21 cellular contexts compared by ENCODE assay signal in genomic region chr2:220695397-220696279, GRCh38.
DNase-seq lines count a peak whose midpoint lies in the region; ATAC-seq and TF ChIP-seq lines count a peak whose summit lies in the region.
"Had no signal": no experiment of that assay in that cellular context is flagged by ENCODE, and none has a peak within 500 bp of the region (broad histone marks: within the 10 kb centered on the region; RNA-seq: fewer than 3 reads in every experiment).

No MANE protein-coding gene starts in this region.

- H3K27me3 ChIP-seq in left ventricle myocardium inferior (ENCODE audit: low read depth) = no peaks in the 10 kb centered on the region
- H3K27me3 ChIP-seq in right cardiac atrium (ENCODE audit: control insufficient read depth, insufficient read depth) = no peaks in the 10 kb centered on the region
- H3K27me3 ChIP-seq in PC-9 (ENCODE audit: insufficient read depth, low read depth) = no peaks in the 10 kb centered on the region
- H3K27me3 ChIP-seq: BLaER1 had no signal

- H4K20me1 ChIP-seq in PC-9 (ENCODE audit: insufficient read depth) = no peaks in the 10 kb centered on the region
- H4K20me1 ChIP-seq: BLaER1 had no signal

- H3F3A ChIP-seq in PC-9 (ENCODE audit: insufficient read depth, low read depth) = no peaks in the 10 kb centered on the region

- H3K79me2 ChIP-seq in PC-9 (ENCODE audit: low read depth) = no peaks in the 10 kb centered on the region

- peaks cover 4% of the 10 kb centered on the region; the same call in 1 of the 2 replicates for H3K9me2 ChIP-seq in PC-9 (ENCODE audit: insufficient read depth)

- no peaks in the 10 kb centered on the region for H3K36me3 Mint-ChIP-seq in nephron progenitor cell (ENCODE audit: low read depth)
- H3K36me3 Mint-ChIP-seq: CD4-positive, CD25-positive, alpha-beta regulatory T cell; CD8-positive, alpha-beta T cell had no signal

- peaks cover 8% of the 10 kb centered on the region for H3K4me1 ChIP-seq in left ventricle myocardium inferior
- peaks cover 1% of the 10 kb centered on the region for H3K4me1 ChIP-seq in right cardiac atrium (ENCODE audit: control insufficient read depth, insufficient read depth, low read length)
- no peaks in the 10 kb centered on the region for H3K4me1 ChIP-seq in PC-9 (replicated peaks; ENCODE audit: insufficient read depth)
- H3K4me1 ChIP-seq: BLaER1, Caco-2 had no signal

- no peaks in the 10 kb centered on the region for H3K9me3 Mint-ChIP-seq in nephron progenitor cell
- H3K9me3 Mint-ChIP-seq: CD8-positive, alpha-beta T cell; GM23338 had no signal

- DNase-seq in left ventricle myocardium inferior (no peak), right cardiac atrium (no peak), EH (ENCODE audit: low read depth) (peak; percentile 30), PC-9 (no peak), nephron progenitor cell (no peak)
- no peak for DNase-seq in activated CD4-positive, alpha-beta T cell treated with anti-CD3 and anti-CD28 coated beads, Interleukin-2, amount 50 U/mL, for 48 hours
- DNase-seq: Caco-2; CD4-positive, CD25-positive, alpha-beta regulatory T cell; CD8-positive, alpha-beta T cell; DMS153; DND-41; EL; GDM1; H9 had no signal

- no peak overlapping the region for H3K4me3 Mint-ChIP-seq in nephron progenitor cell
- H3K4me3 Mint-ChIP-seq: B cell; CD4-positive, CD25-positive, alpha-beta regulatory T cell; CD8-positive, alpha-beta T cell; GM23338; H9 had no signal

- peaks cover 4% of the 10 kb centered on the region for H3K4me1 Mint-ChIP-seq in nephron progenitor cell
- H3K4me1 Mint-ChIP-seq: B cell; CD4-positive, CD25-positive, alpha-beta regulatory T cell; GM23338; H9 had no signal

- CTCF ChIA-PET in PC-9 (lab: Charles Lee) = no interaction called here

- intact Hi-C loops in left ventricle myocardium inferior (cut with micrococcal nuclease) (no loop called here), right cardiac atrium (cut with DNase I) (no loop called here), PC-9 (cut with micrococcal nuclease; ENCODE audit: unreplicated experiment) (no loop called here)

- H3K4me3 ChIP-seq in left ventricle myocardium inferior (no peak overlapping the region), right cardiac atrium (ENCODE audit: low read length) (no peak overlapping the region), PC-9 (no peak overlapping the region)
- H3K4me3 ChIP-seq: BLaER1, GM12878, GM23338 had no signal

- 65% methylated on average over 6 of the region's 6 CpGs for WGBS in right cardiac atrium

- ATAC-seq in right cardiac atrium = no peak
- no peak for ATAC-seq in GM21423 (IDR thresholded peaks at IDR 0.05; ENCODE audit: unreplicated experiment)
- ATAC-seq: CD8-positive, alpha-beta T cell; GM12878; GM23338; HCT116 had no signal

- BruUV-seq in PC-9 (replicated peaks; lab: Mats Ljungman, UMichigan) = no TSS peak

- H3K36me3 ChIP-seq in left ventricle myocardium inferior (no peaks in the 10 kb centered on the region), PC-9 (ENCODE audit: low read depth) (no peaks in the 10 kb centered on the region)
- H3K36me3 ChIP-seq: BLaER1 had no signal

- no peak overlapping the region for H3K4me2 ChIP-seq in PC-9
- H3K4me2 ChIP-seq: BLaER1, GM23338 had no signal

- TF ChIP-seq CTCF in left ventricle myocardium inferior (IDR thresholded peaks at IDR 0.05; ENCODE audit: borderline replicate concordance) (no peak), PC-9 (conservative IDR thresholded peaks at IDR 0.05) (no peak), nephron progenitor cell (IDR thresholded peaks at IDR 0.05) (no peak)

- peaks cover 6% of the 10 kb centered on the region for H3K27me3 Mint-ChIP-seq in nephron progenitor cell (ENCODE audit: low read depth, poor library complexity)

- peak overlapping the region; percentile 34 for H3K27ac Mint-ChIP-seq in nephron progenitor cell
- H3K27ac Mint-ChIP-seq: B cell; CD4-positive, CD25-positive, alpha-beta regulatory T cell; CD8-positive, alpha-beta T cell; GM23338; H9 had no signal

- peak overlapping the region; percentile 65 for H3K27ac ChIP-seq in left ventricle myocardium inferior (replicated peaks)
- H3K27ac ChIP-seq in right cardiac atrium (ENCODE audit: low read length) = no peak overlapping the region
- H3K27ac ChIP-seq in PC-9 = no peak overlapping the region
- H3K27ac ChIP-seq: BLaER1, C4-2B had no signal

- POLR2A ChIA-PET in PC-9 (lab: Charles Lee; ENCODE audit: unreplicated experiment) = no interaction called here

- peaks cover under 1% of the 10 kb centered on the region for H3K9me3 ChIP-seq in left ventricle myocardium inferior (replicated peaks)
- H3K9me3 ChIP-seq in right cardiac atrium (ENCODE audit: control insufficient read depth, low read length) = no peaks in the 10 kb centered on the region
- peaks cover under 1% of the 10 kb centered on the region; the same call in 1 of the 2 replicates for H3K9me3 ChIP-seq in PC-9 (ENCODE audit: insufficient read depth, low read depth)
- H3K9me3 ChIP-seq: BLaER1, Caco-2 had no signal

- H2AFZ ChIP-seq in PC-9 = peak overlapping the region; percentile 45
- H2AFZ ChIP-seq: GM23338 had no signal
